1 cellular context compared by ENCODE assay signal in the genomic region with DNA sequence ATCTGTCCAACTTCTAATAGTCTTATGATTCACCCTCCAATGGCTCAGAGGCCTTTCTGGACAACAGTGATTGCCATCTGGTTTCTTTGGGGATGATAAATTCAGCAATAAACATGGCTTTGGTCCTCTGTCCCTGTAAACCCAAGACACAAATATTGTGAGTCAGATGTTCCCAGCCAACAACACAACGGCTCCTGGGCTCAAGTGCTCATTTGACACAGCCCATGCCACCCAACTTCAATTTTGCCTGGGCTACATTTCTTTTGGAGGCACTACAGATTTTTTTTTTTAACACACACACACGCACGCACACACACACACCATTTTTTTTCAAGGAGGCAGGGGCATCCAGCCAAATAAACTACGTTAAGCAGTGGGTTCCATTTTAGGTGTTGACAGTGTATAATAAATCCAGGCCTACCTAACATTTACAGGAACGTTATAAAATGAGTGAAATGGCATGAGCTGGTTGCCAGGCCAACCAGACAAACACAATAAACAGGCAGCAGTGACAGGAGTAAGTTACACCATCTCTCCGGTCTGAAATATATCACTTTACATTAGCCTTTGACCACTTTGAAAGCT.
TF ChIP-seq lines count a peak whose summit lies in the region.

No MANE protein-coding gene starts in this region.

TF ChIP-seq in HEK293, 187 proteins besides CTCF, POLR2A, EP300 and RAD21 (continued from another document and continues in another):
- TF ChIP-seq ZNF544 (tag by site-specific recombination; IDR thresholded peaks at IDR 0.05) (no peak), ZNF514 (tag by site-specific recombination; IDR thresholded peaks at IDR 0.05) (no peak), ZNF747 (tag by site-specific recombination; IDR thresholded peaks at IDR 0.05) (no peak), ZNF133 (tag by site-specific recombination; IDR thresholded peaks at IDR 0.05) (no peak; the same call in 1 of the 2 replicates), ZEB2 (tag by site-specific recombination; IDR thresholded peaks at IDR 0.05) (peak; percentile 37; the same call in 1 of the 2 replicates), ZSCAN30 (tag by site-specific recombination; IDR thresholded peaks at IDR 0.05) (peak; percentile 91), ZNF174 (tag by site-specific recombination; IDR thresholded peaks at IDR 0.05) (no peak), ZNF501 (tag by site-specific recombination; IDR thresholded peaks at IDR 0.05) (no peak; the same call in 1 of the 2 replicates), ZNF776 (tag by site-specific recombination; IDR thresholded peaks at IDR 0.05; ENCODE audit: borderline replicate concordance) (no peak), ZNF660 (tag by site-specific recombination; IDR thresholded peaks at IDR 0.05) (no peak), SP7 (tag by site-specific recombination; IDR thresholded peaks at IDR 0.05) (peak; percentile 86), ZNF302 (tag by site-specific recombination; IDR thresholded peaks at IDR 0.05; ENCODE audit: low read depth) (no peak), KLF16 (tag by site-specific recombination; IDR thresholded peaks at IDR 0.05) (0 out of 2 replicates have a peak, but pooled peaks have one; percentile 34), IKZF3 (tag by site-specific recombination; IDR thresholded peaks at IDR 0.05) (peak; percentile 69), EGR2 (tag by site-specific recombination; IDR thresholded peaks at IDR 0.05; ENCODE audit: low read depth) (no peak), ZNF350 (tag by site-specific recombination; IDR thresholded peaks at IDR 0.05) (no peak), ZNF132 (tag by site-specific recombination; IDR thresholded peaks at IDR 0.05; ENCODE audit: borderline replicate concordance) (no peak), ZNF248 (tag by site-specific recombination; IDR thresholded peaks at IDR 0.05) (no peak), PRDM10 (tag by site-specific recombination; IDR thresholded peaks at IDR 0.05) (no peak; the same call in 1 of the 2 replicates), ZNF274 (IDR thresholded peaks at IDR 0.05; ENCODE audit: low read length) (no peak), ZNF274 (tag by site-specific recombination; IDR thresholded peaks at IDR 0.05; ENCODE audit: borderline replicate concordance) (no peak), ZNF548 (tag by site-specific recombination; IDR thresholded peaks at IDR 0.05) (no peak), GLI2 (tag by site-specific recombination; IDR thresholded peaks at IDR 0.05; ENCODE audit: borderline replicate concordance, low read depth) (0 out of 2 replicates have a peak, but pooled peaks have one; percentile 28), HOXD13 (CRISPR knock-in tag; IDR thresholded peaks at IDR 0.05; ENCODE audit: borderline replicate concordance) (peak; percentile 69; the same call in 1 of the 2 replicates), ZNF19 (tag by site-specific recombination; IDR thresholded peaks at IDR 0.05; ENCODE audit: low read depth) (peak; percentile 70; the same call in 1 of the 2 replicates), ZNF266 (tag by site-specific recombination; IDR thresholded peaks at IDR 0.05; ENCODE audit: low read depth) (no peak), ZNF391 (tag by site-specific recombination; IDR thresholded peaks at IDR 0.05; ENCODE audit: borderline replicate concordance, low read depth) (peak; percentile 85; the same call in 1 of the 2 replicates), ZNF140 (tag by site-specific recombination; IDR thresholded peaks at IDR 0.05) (no peak), ZNF76 (tag by site-specific recombination; IDR thresholded peaks at IDR 0.05; ENCODE audit: borderline replicate concordance, low read depth) (no peak), ZBTB6 (tag by site-specific recombination; IDR thresholded peaks at IDR 0.05) (no peak), ZNF600 (tag by site-specific recombination; IDR thresholded peaks at IDR 0.05) (no peak), HOXC10 (CRISPR knock-in tag; IDR thresholded peaks at IDR 0.05) (no peak), REPIN1 (tag by site-specific recombination; IDR thresholded peaks at IDR 0.05; ENCODE audit: low read depth) (no peak; the same call in 1 of the 2 replicates), ZNF114 (tag by site-specific recombination; IDR thresholded peaks at IDR 0.05) (no peak), ZNF211 (tag by site-specific recombination; IDR thresholded peaks at IDR 0.05; ENCODE audit: low read depth) (no peak), ZNF16 (tag by site-specific recombination; IDR thresholded peaks at IDR 0.05; ENCODE audit: low read depth) (no peak), ZNF48 (tag by site-specific recombination; IDR thresholded peaks at IDR 0.05) (no peak), ZNF791 (tag by site-specific recombination; IDR thresholded peaks at IDR 0.05) (no peak), ZNF621 (tag by site-specific recombination; IDR thresholded peaks at IDR 0.05) (no peak), ZNF549 (tag by site-specific recombination; IDR thresholded peaks at IDR 0.05) (no peak), BCL11A (tag by site-specific recombination; IDR thresholded peaks at IDR 0.05; ENCODE audit: low read depth) (0 out of 2 replicates have a peak, but pooled peaks have one; percentile 47), ZNF837 (tag by site-specific recombination; IDR thresholded peaks at IDR 0.05) (no peak), ZBTB7A (tag by site-specific recombination; IDR thresholded peaks at IDR 0.05; ENCODE audit: low read depth) (no peak), ZNF214 (tag by site-specific recombination; IDR thresholded peaks at IDR 0.05; ENCODE audit: borderline replicate concordance) (no peak), ZBTB1 (tag by site-specific recombination; IDR thresholded peaks at IDR 0.05) (peak; percentile 76; the same call in 1 of the 2 replicates), ZNF416 (tag by site-specific recombination; IDR thresholded peaks at IDR 0.05) (no peak), ZNF555 (tag by site-specific recombination; conservative IDR thresholded peaks at IDR 0.05) (no peak), SCRT1 (tag by site-specific recombination; IDR thresholded peaks at IDR 0.05; ENCODE audit: borderline replicate concordance) (peak; percentile 25; the same call in 1 of the 2 replicates), KLF1 (tag by site-specific recombination; IDR thresholded peaks at IDR 0.05) (no peak), ZBTB8A (tag by site-specific recombination; IDR thresholded peaks at IDR 0.05) (peak; percentile 70), ZBTB17 (tag by site-specific recombination; IDR thresholded peaks at IDR 0.05) (peak; percentile 64), SP2 (tag by site-specific recombination; IDR thresholded peaks at IDR 0.05) (no peak), ZNF394 (tag by site-specific recombination; IDR thresholded peaks at IDR 0.05; ENCODE audit: borderline replicate concordance) (no peak), SALL2 (tag by site-specific recombination; IDR thresholded peaks at IDR 0.05; ENCODE audit: borderline replicate concordance) (no peak)
- TF ChIP-seq, protein P1, sequence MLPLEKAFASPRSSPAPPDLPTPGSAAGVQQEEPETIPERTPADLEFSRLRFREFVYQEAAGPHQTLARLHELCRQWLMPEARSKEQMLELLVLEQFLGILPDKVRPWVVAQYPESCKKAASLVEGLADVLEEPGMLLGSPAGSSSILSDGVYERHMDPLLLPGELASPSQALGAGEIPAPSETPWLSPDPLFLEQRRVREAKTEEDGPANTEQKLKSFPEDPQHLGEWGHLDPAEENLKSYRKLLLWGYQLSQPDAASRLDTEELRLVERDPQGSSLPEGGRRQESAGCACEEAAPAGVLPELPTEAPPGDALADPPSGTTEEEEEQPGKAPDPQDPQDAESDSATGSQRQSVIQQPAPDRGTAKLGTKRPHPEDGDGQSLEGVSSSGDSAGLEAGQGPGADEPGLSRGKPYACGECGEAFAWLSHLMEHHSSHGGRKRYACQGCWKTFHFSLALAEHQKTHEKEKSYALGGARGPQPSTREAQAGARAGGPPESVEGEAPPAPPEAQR (tag by site-specific recombination; IDR thresholded peaks at IDR 0.05): no peak; the same call in 1 of the 2 replicates
- TF ChIP-seq, protein P2, sequence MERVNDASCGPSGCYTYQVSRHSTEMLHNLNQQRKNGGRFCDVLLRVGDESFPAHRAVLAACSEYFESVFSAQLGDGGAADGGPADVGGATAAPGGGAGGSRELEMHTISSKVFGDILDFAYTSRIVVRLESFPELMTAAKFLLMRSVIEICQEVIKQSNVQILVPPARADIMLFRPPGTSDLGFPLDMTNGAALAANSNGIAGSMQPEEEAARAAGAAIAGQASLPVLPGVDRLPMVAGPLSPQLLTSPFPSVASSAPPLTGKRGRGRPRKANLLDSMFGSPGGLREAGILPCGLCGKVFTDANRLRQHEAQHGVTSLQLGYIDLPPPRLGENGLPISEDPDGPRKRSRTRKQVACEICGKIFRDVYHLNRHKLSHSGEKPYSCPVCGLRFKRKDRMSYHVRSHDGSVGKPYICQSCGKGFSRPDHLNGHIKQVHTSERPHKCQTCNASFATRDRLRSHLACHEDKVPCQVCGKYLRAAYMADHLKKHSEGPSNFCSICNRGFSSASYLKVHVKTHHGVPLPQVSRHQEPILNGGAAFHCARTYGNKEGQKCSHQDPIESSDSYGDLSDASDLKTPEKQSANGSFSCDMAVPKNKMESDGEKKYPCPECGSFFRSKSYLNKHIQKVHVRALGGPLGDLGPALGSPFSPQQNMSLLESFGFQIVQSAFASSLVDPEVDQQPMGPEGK (tag by site-specific recombination; IDR thresholded peaks at IDR 0.05): peak; percentile 59
- TF ChIP-seq, protein P3, sequence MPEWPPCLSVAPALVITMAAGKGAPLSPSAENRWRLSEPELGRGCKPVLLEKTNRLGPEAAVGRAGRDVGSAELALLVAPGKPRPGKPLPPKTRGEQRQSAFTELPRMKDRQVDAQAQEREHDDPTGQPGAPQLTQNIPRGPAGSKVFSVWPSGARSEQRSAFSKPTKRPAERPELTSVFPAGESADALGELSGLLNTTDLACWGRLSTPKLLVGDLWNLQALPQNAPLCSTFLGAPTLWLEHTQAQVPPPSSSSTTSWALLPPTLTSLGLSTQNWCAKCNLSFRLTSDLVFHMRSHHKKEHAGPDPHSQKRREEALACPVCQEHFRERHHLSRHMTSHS (tag by site-specific recombination; IDR thresholded peaks at IDR 0.05): no peak
- TF ChIP-seq, protein P4, sequence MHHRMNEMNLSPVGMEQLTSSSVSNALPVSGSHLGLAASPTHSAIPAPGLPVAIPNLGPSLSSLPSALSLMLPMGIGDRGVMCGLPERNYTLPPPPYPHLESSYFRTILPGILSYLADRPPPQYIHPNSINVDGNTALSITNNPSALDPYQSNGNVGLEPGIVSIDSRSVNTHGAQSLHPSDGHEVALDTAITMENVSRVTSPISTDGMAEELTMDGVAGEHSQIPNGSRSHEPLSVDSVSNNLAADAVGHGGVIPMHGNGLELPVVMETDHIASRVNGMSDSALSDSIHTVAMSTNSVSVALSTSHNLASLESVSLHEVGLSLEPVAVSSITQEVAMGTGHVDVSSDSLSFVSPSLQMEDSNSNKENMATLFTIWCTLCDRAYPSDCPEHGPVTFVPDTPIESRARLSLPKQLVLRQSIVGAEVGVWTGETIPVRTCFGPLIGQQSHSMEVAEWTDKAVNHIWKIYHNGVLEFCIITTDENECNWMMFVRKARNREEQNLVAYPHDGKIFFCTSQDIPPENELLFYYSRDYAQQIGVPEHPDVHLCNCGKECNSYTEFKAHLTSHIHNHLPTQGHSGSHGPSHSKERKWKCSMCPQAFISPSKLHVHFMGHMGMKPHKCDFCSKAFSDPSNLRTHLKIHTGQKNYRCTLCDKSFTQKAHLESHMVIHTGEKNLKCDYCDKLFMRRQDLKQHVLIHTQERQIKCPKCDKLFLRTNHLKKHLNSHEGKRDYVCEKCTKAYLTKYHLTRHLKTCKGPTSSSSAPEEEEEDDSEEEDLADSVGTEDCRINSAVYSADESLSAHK (tag by site-specific recombination; IDR thresholded peaks at IDR 0.05): peak; percentile 95
- TF ChIP-seq, protein P5, sequence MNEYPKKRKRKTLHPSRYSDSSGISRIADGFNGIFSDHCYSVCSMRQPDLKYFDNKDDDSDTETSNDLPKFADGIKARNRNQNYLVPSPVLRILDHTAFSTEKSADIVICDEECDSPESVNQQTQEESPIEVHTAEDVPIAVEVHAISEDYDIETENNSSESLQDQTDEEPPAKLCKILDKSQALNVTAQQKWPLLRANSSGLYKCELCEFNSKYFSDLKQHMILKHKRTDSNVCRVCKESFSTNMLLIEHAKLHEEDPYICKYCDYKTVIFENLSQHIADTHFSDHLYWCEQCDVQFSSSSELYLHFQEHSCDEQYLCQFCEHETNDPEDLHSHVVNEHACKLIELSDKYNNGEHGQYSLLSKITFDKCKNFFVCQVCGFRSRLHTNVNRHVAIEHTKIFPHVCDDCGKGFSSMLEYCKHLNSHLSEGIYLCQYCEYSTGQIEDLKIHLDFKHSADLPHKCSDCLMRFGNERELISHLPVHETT (tag by site-specific recombination; IDR thresholded peaks at IDR 0.05): 0 out of 2 replicates have a peak, but pooled peaks have one; percentile 15
